Comparison of ENCODE assay signal across 8 cellular contexts in genomic region chrX:153794018-153794896, GRCh38. TPM values are rescaled to one million over a fixed set of nuclear protein-coding genes. Genes with fewer than 3 reads are reported as not detected.
DNase-seq lines count a peak whose midpoint lies in the region; ATAC-seq and TF ChIP-seq lines count a peak whose summit lies in the region.

Gene IDH3G, minus strand, starts transcription at chrX:153794375. Its CDS starts 49 bp downstream, at chrX:153794326.
Gene SSR4, plus strand, starts transcription at chrX:153794668. Its CDS starts 20 bp downstream, at chrX:153794688.

- 0% methylated on average over 3 to 7 of the region's 92 CpGs for WGBS in testis, 2 donors

- peak within 1 kb of the TSS; percentile 94 for H3K4me3 Mint-ChIP-seq in activated naive CD8-positive, alpha-beta T cell

- peak; percentile 95 for DNase-seq in NCI-H1092 treated with DMSO at 0.1 percent for 48 hours (lab: John Stamatoyannopoulos, UW)
- DNase-seq in SKM-1 (lab: John Stamatoyannopoulos, UW; ENCODE audit: unreplicated experiment) = peak; percentile 76
- DNase-seq in glomerular visceral epithelial cell (ENCODE audit: extremely low spot score) = peak; percentile 94
- DNase-seq in omental fat pad (ENCODE audit: low spot score) = peak; percentile 82
- peak; percentile 92 for DNase-seq in testis

- H3K27ac Mint-ChIP-seq in activated naive CD8-positive, alpha-beta T cell = peak within 1 kb of the TSS; percentile 95

- no peaks in the 10 kb centered on the region for H3K27me3 ChIP-seq in testis

- no peaks in the 10 kb centered on the region for H3K9me3 Mint-ChIP-seq in activated naive CD8-positive, alpha-beta T cell (ENCODE audit: low read depth)

- H3K27ac ChIP-seq in testis = peak within 1 kb of the TSS; percentile 87 to 88

- no peaks in the 10 kb centered on the region for H3K36me3 ChIP-seq in testis (ENCODE audit: low read depth, missing control alignments)

- H3K36me3 Mint-ChIP-seq in activated naive CD8-positive, alpha-beta T cell = no peaks in the 10 kb centered on the region

- H3K4me1 ChIP-seq in testis = no peaks in the 10 kb centered on the region

- ATAC-seq in HG02610 (IDR thresholded peaks at IDR 0.05; ENCODE audit: unreplicated experiment) (peak; percentile 94), omental fat pad (ENCODE audit: low FRiP score) (peak; percentile 95)

- peaks cover 16% of the 10 kb centered on the region for H3K4me1 Mint-ChIP-seq in activated naive CD8-positive, alpha-beta T cell (ENCODE audit: low read depth)

- no peak for TF ChIP-seq POLR2A in testis (IDR thresholded peaks at IDR 0.05)

- H3K4me3 ChIP-seq in GM08714 (ENCODE audit: low read length) = peak within 1 kb of the TSS; percentile 88
- peak within 1 kb of the TSS; percentile 60 to 70 for H3K4me3 ChIP-seq in testis

- TF ChIP-seq CTCF in omental fat pad (IDR thresholded peaks at IDR 0.05) (no peak), testis (IDR thresholded peaks at IDR 0.05) (no peak)

- no peaks in the 10 kb centered on the region for H3K9me3 ChIP-seq in testis

- H3K27me3 Mint-ChIP-seq in activated naive CD8-positive, alpha-beta T cell = no peaks in the 10 kb centered on the region

- intact Hi-C loops in testis (cut with DNase I; ENCODE audit: low total_unique reads) = loop anchor here (10.0 kb wide), 1 partner anchor 69 kb away; the partner anchor contains the start of genes ABCD1 and BCAP31

RNA-seq across cellular contexts. Expression of gene IDH3G, which starts in this region (rescaled TPM):
- total RNA-seq in omental fat pad (100 to 1,000 TPM in 1 of 4 donors, 10 to 100 TPM in 3; 71.9 to 119 (median 89.7) TPM), testis (10 to 100 TPM; 74.9 to 83.1 TPM)
- polyA plus RNA-seq in testis (ENCODE audit: insufficient read depth, low read depth, low replicate concordance) = 52.4 TPM

RNA-seq across cellular contexts. Expression of gene SSR4, which starts in this region (rescaled TPM):
- total RNA-seq in omental fat pad (100 to 1,000 TPM; 126 to 249 (median 179) TPM), testis (100 to 1,000 TPM; 246 to 294 TPM)
- 275 TPM for polyA plus RNA-seq in testis (ENCODE audit: insufficient read depth, low read depth, low replicate concordance)

Comparison
In these comparisons a context has a peak if more than half of its experiments do, and no peak if none do; other contexts are left out.
1. Peak in every context shown above with its lines: DNase-seq, ATAC-seq, H3K4me3 ChIP-seq and H3K27ac ChIP-seq.